17 cellular contexts compared by ENCODE assay signal in the genomic region with DNA sequence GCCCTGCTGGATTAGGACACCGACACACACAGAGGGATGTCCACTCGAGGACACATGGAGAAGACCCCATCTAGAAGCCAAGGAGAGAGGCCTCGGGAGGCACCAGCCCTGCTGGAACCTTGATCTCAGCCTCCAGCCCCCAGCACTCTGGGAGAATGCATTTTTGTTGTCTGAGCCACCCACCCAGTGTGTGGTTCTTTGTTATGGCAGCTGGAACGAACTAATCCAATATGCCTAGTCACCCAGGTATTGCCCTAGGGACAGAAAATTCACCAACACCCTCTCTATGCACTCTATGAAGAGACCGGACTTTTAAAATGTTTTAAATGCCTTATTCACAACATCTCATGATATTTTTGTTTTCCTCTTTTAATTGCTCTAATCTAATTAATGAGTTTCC.
"Had no signal": no experiment of that assay in that cellular context is flagged by ENCODE, and none has a peak within 500 bp of the region (broad histone marks: within the 10 kb centered on the region; RNA-seq: fewer than 3 reads in every experiment).

No MANE protein-coding gene starts in this region.

- H3K9ac ChIP-seq: SK-N-SH had no signal

- H3K9me2 ChIP-seq: SK-N-SH had no signal

- H3K9me3 ChIP-seq: SK-N-SH had no signal

- H3K4me2 ChIP-seq: SK-N-SH had no signal

- DNase-seq: activated CD4-positive, alpha-beta T cell treated with anti-CD3 and anti-CD28 coated beads for 4 hours; activated CD8-positive, alpha-beta memory T cell treated with anti-CD3 and anti-CD28 coated beads, Interleukin-2, amount 50 U/mL, for 4 hours; activated CD8-positive, alpha-beta T cell treated with anti-CD3 and anti-CD28 coated beads for 36 hours; activated gamma-delta T cell treated with Interleukin-2 at 50 U/mL for 16 hours; activated naive CD4-positive, alpha-beta T cell treated with anti-CD3 and anti-CD28 coated beads, Interleukin-2, amount 10 ng/mL, durations not matched to agents 7 days and 5 days; activated naive CD8-positive, alpha-beta T cell treated with anti-CD3 and anti-CD28 coated beads for 36 hours; activated T-cell treated with anti-CD3 and anti-CD28 coated beads, Interleukin-2, amount 50 U/mL, for 72 hours; caudate nucleus; NCI-H1092; NCI-H1417; NCI-H1694; NCI-H2029; NCI-H524; SIG-M5; SK-N-SH; T-helper 1 cell had no signal

- ATAC-seq: activated CD4-positive, CD25-positive, alpha-beta regulatory T cell treated with anti-CD3 and anti-CD28 coated beads, Interleukin-2, amount 50 U/mL, for 24 hours; activated CD8-positive, alpha-beta T cell treated with anti-CD3 and anti-CD28 coated beads for 36 hours; activated T-cell treated with anti-CD3 and anti-CD28 coated beads, Interleukin-2, amount 50 U/mL, for 72 hours had no signal
